ENCODE assay signal across 9 cellular contexts in genomic region chr1:37476087-37476452, GRCh38. TPM values are rescaled to one million over a fixed set of nuclear protein-coding genes. Genes with fewer than 3 reads are reported as not detected.
DNase-seq lines count a peak whose midpoint lies in the region; ATAC-seq and TF ChIP-seq lines count a peak whose summit lies in the region.
"Had no signal": no experiment of that assay in that cellular context is flagged by ENCODE, and none has a peak within 500 bp of the region (broad histone marks: within the 10 kb centered on the region; RNA-seq: fewer than 3 reads in every experiment).

No MANE protein-coding gene starts in this region.

- no peak for TF ChIP-seq POLR2A in erythroblast (IDR thresholded peaks at IDR 0.05; ENCODE audit: low read length)

- no peak for DNase-seq in activated naive CD4-positive, alpha-beta T cell treated with anti-CD3 and anti-CD28 coated beads, Interleukin-2, amount 10 ng/mL, durations not matched to agents 7 days and 5 days
- no peak for DNase-seq in activated naive CD4-positive, alpha-beta T cell (lab: John Stamatoyannopoulos, UW)
- DNase-seq in activated naive CD8-positive, alpha-beta T cell treated with anti-CD3 and anti-CD28 coated beads, Interleukin-2, amount 50 U/mL, for 24 hours, result no peak
- no peak for DNase-seq in lower lobe of right lung
- DNase-seq in type B pancreatic cell (ENCODE audit: extremely low spot score, unreplicated experiment), result no peak
- DNase-seq in cerebellar cortex (ENCODE audit: low spot score), result no peak
- no peak for DNase-seq in DMS79 (lab: John Stamatoyannopoulos, UW)
- no peak for DNase-seq in erythroblast (lab: John Stamatoyannopoulos, UW)
- DNase-seq: DMS153 had no signal

- peaks cover 64% of the 10 kb centered on the region for H3K4me1 Mint-ChIP-seq in activated naive CD4-positive, alpha-beta T cell treated with anti-CD3 and anti-CD28 coated beads, Interleukin-2, amount 10 ng/mL, durations not matched to agents 7 days and 5 days
- peaks cover 50% of the 10 kb centered on the region for H3K4me1 Mint-ChIP-seq in activated naive CD8-positive, alpha-beta T cell treated with anti-CD3 and anti-CD28 coated beads, Interleukin-2, amount 50 U/mL, for 24 hours
- H3K4me1 Mint-ChIP-seq in type B pancreatic cell (ENCODE audit: unreplicated experiment), result peaks cover 31% of the 10 kb centered on the region

- peak overlapping the region; percentile 96 for H3K27ac ChIP-seq in lower lobe of right lung

- H3K27me3 Mint-ChIP-seq in activated naive CD4-positive, alpha-beta T cell treated with anti-CD3 and anti-CD28 coated beads, Interleukin-2, amount 10 ng/mL, durations not matched to agents 7 days and 5 days, result no peaks in the 10 kb centered on the region
- H3K27me3 Mint-ChIP-seq in activated naive CD8-positive, alpha-beta T cell treated with anti-CD3 and anti-CD28 coated beads, Interleukin-2, amount 50 U/mL, for 24 hours, result no peaks in the 10 kb centered on the region
- H3K27me3 Mint-ChIP-seq in type B pancreatic cell, result peaks cover 27% of the 10 kb centered on the region

- H3K4me1 ChIP-seq in lower lobe of right lung, result peaks cover 91% of the 10 kb centered on the region

- CTCF ChIA-PET in activated naive CD4-positive, alpha-beta T cell treated with anti-CD3 and anti-CD28 coated beads, Interleukin-2, amount 10 ng/mL, durations not matched to agents 7 days and 5 days (lab: Charles Lee), result interaction anchor here (1.1 to 8.4 kb wide), 4 partner anchors 10 to 39 kb away, joined by 4 to 78 read pairs (median 21); partner anchors contain the start of gene MEAF6

- no peaks in the 10 kb centered on the region for H3K9me3 Mint-ChIP-seq in activated naive CD4-positive, alpha-beta T cell treated with anti-CD3 and anti-CD28 coated beads, Interleukin-2, amount 10 ng/mL, durations not matched to agents 7 days and 5 days
- no peaks in the 10 kb centered on the region for H3K9me3 Mint-ChIP-seq in activated naive CD8-positive, alpha-beta T cell treated with anti-CD3 and anti-CD28 coated beads, Interleukin-2, amount 50 U/mL, for 24 hours
- no peaks in the 10 kb centered on the region for H3K9me3 Mint-ChIP-seq in type B pancreatic cell

- ATAC-seq in activated naive CD8-positive, alpha-beta T cell treated with anti-CD3 and anti-CD28 coated beads, Interleukin-2, amount 50 U/mL, for 24 hours, result no peak
- ATAC-seq in lower lobe of right lung, result no peak

- no peaks in the 10 kb centered on the region for H3K9me3 ChIP-seq in lower lobe of right lung

- H3K36me3 Mint-ChIP-seq in activated naive CD4-positive, alpha-beta T cell treated with anti-CD3 and anti-CD28 coated beads, Interleukin-2, amount 10 ng/mL, durations not matched to agents 7 days and 5 days, result peaks cover 51% of the 10 kb centered on the region
- peaks cover 54% of the 10 kb centered on the region for H3K36me3 Mint-ChIP-seq in activated naive CD8-positive, alpha-beta T cell treated with anti-CD3 and anti-CD28 coated beads, Interleukin-2, amount 50 U/mL, for 24 hours (ENCODE audit: low read depth)
- no peaks in the 10 kb centered on the region for H3K36me3 Mint-ChIP-seq in type B pancreatic cell

- H3K4me3 ChIP-seq in lower lobe of right lung, result peak overlapping the region; percentile 83

- TF ChIP-seq CTCF in lower lobe of right lung (IDR thresholded peaks at IDR 0.05), result no peak
- no peak for TF ChIP-seq CTCF in type B pancreatic cell (conservative IDR thresholded peaks at IDR 0.05)

- intact Hi-C loops in lower lobe of right lung (cut with DNase I), result no loop called here

- H3K36me3 ChIP-seq in lower lobe of right lung, result peaks cover 33% of the 10 kb centered on the region

- H3K4me3 Mint-ChIP-seq in activated naive CD4-positive, alpha-beta T cell treated with anti-CD3 and anti-CD28 coated beads, Interleukin-2, amount 10 ng/mL, durations not matched to agents 7 days and 5 days, result peak overlapping the region; percentile 97
- peak overlapping the region; percentile 98 for H3K4me3 Mint-ChIP-seq in activated naive CD8-positive, alpha-beta T cell treated with anti-CD3 and anti-CD28 coated beads, Interleukin-2, amount 50 U/mL, for 24 hours
- peak overlapping the region; percentile 86 for H3K4me3 Mint-ChIP-seq in type B pancreatic cell

- H3K27ac Mint-ChIP-seq in activated naive CD4-positive, alpha-beta T cell treated with anti-CD3 and anti-CD28 coated beads, Interleukin-2, amount 10 ng/mL, durations not matched to agents 7 days and 5 days, result peak overlapping the region; percentile 99
- peak overlapping the region; percentile 98 for H3K27ac Mint-ChIP-seq in activated naive CD8-positive, alpha-beta T cell treated with anti-CD3 and anti-CD28 coated beads, Interleukin-2, amount 50 U/mL, for 24 hours
- peak overlapping the region; percentile 79 for H3K27ac Mint-ChIP-seq in type B pancreatic cell

- H3K27me3 ChIP-seq in lower lobe of right lung (ENCODE audit: low read depth), result no peaks in the 10 kb centered on the region

RNA-seq across cellular contexts. Expression of gene ZC3H12A, which starts 1.7 kb away (rescaled TPM):
- total RNA-seq in lower lobe of right lung, result 12.8 TPM
- total RNA-seq in type B pancreatic cell (ENCODE audit: low replicate concordance), result 6.0 and 18.3 TPM in 2 replicates

RNA-seq across cellular contexts. Expression of gene MEAF6, which starts 38.5 kb away (rescaled TPM):
- total RNA-seq in lower lobe of right lung (59.5 TPM), type B pancreatic cell (ENCODE audit: low replicate concordance) (65.7 and 79.9 TPM in 2 replicates)
